Comparison of ENCODE assay signal across 8 cellular contexts in the genomic region with DNA sequence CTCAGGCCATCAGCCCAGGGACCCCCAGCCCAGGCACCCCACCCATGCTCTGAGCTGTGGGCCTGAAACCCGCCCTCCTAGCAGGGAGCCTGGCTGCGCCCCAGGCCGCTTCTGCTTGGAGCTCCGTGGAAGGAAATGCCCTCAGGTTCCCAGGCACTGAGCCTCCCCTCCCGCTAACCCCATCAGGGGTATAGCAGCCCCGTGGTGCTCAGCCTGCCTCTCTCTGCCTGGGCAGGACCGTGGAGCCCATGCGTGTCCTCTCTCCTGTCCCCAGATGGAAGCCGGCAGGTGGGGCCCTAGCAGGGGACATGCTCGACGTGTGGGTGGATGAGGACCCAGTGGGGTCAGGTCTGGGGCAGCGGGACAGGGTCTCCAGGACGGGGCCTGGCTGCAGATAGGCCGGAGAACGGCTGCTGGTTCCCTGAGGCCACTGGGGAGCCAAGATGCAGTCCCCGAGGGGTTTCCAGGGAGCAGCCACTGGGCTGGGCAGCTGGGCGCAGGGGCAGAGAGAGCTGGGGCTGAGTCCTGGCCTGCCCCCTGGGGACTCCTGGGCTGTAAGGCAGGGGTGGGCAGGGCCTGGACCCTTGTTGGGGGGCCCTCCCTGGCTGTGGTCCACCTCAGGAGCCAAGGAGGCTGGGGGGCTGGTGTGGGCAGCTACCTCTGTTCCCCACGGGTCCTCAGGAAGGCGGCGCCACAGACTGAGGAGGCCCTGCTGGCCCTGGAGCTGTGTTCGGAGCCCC.
DNase-seq lines count a peak whose midpoint lies in the region; ATAC-seq and TF ChIP-seq lines count a peak whose summit lies in the region.

No MANE protein-coding gene starts in this region.

- no peaks in the 10 kb centered on the region for H3K27me3 ChIP-seq in right atrium auricular region
- no peaks in the 10 kb centered on the region for H3K27me3 ChIP-seq in ascending aorta
- H3K27me3 ChIP-seq in uterus = no peaks in the 10 kb centered on the region

- no peaks in the 10 kb centered on the region for H3K36me3 Mint-ChIP-seq in natural killer cell

- no peak for DNase-seq in right atrium auricular region (ENCODE audit: low spot score)
- no peak for DNase-seq in left cardiac atrium
- DNase-seq in ascending aorta (ENCODE audit: low spot score in 2 of 2) = no peak
- DNase-seq in natural killer cell = no peak
- no peak for DNase-seq in uterus
- DNase-seq in OCI-M1 (lab: John Stamatoyannopoulos, UW) = no peak
- DNase-seq in NCI-H2196 (lab: John Stamatoyannopoulos, UW; ENCODE audit: unreplicated experiment) = no peak
- DNase-seq in stimulated activated CD4-positive, alpha-beta T cell treated with anti-CD3 and anti-CD28 coated beads, Interleukin-4, amount 100 ng/mL, for 24 hours = no peak

- TF ChIP-seq CTCF in right atrium auricular region (IDR thresholded peaks at IDR 0.05) (no peak), ascending aorta (IDR thresholded peaks at IDR 0.05) (no peak), natural killer cell (IDR thresholded peaks at IDR 0.05) (no peak), uterus (IDR thresholded peaks at IDR 0.05) (no peak)

- ATAC-seq in left cardiac atrium (no peak), natural killer cell (no peak)

- H3K4me1 ChIP-seq in right atrium auricular region = peaks cover 0 to 94% of the 10 kb centered on the region in 2 donors
- H3K4me1 ChIP-seq in ascending aorta = peaks cover 34 to 71% of the 10 kb centered on the region in 2 donors
- H3K4me1 ChIP-seq in uterus = peaks cover 0 to 56% of the 10 kb centered on the region in 2 donors

- peaks cover 0 to 17% of the 10 kb centered on the region in 2 donors for H3K4me1 Mint-ChIP-seq in natural killer cell

- H3K27ac Mint-ChIP-seq in natural killer cell = peak overlapping the region; percentile 69 to 83

- H3K36me3 ChIP-seq in right atrium auricular region (no peaks in the 10 kb centered on the region), ascending aorta (no peaks in the 10 kb centered on the region), uterus (no peaks in the 10 kb centered on the region)

- H3K27me3 Mint-ChIP-seq in natural killer cell (ENCODE audit: low read depth in 2 of 2) = no peaks in the 10 kb centered on the region

- no peak for TF ChIP-seq POLR2A in uterus (IDR thresholded peaks at IDR 0.05)

- H3K4me3 Mint-ChIP-seq in natural killer cell = peak overlapping the region; percentile 66

- H3K9me3 ChIP-seq in right atrium auricular region = no peaks in the 10 kb centered on the region
- no peaks in the 10 kb centered on the region for H3K9me3 ChIP-seq in ascending aorta
- no peaks in the 10 kb centered on the region for H3K9me3 ChIP-seq in uterus

- intact Hi-C loops in left cardiac atrium (cut with DNase I) (loop anchor here (5.0 to 10.0 kb wide), 3 partner anchors 66 to 121 kb away; a partner anchor contains a TSS), ascending aorta (cut with DNase I) (loop anchor here (2.0 kb wide), 1 partner anchor 81 kb away; no protein-coding TSS in a partner anchor), natural killer cell (cut with micrococcal nuclease) (loop anchor here (2.0 kb wide), 1 partner anchor 15 kb away; no protein-coding TSS in a partner anchor), uterus (cut with DNase I; ENCODE audit: low total_unique reads) (loop anchor here (10.0 kb wide), 1 partner anchor 69 kb away; no protein-coding TSS in a partner anchor)

- H3K27ac ChIP-seq in right atrium auricular region = peak overlapping the region; percentile 92 to 93
- peak overlapping the region; percentile 92 to 95 for H3K27ac ChIP-seq in ascending aorta
- peak overlapping the region; percentile 86 to 93 for H3K27ac ChIP-seq in uterus

- H3K9me3 Mint-ChIP-seq in natural killer cell = no peaks in the 10 kb centered on the region

- no peak overlapping the region for H3K4me3 ChIP-seq in right atrium auricular region
- H3K4me3 ChIP-seq in ascending aorta = peak overlapping the region in 1 of 2 donors; percentile 81
- no peak overlapping the region for H3K4me3 ChIP-seq in uterus
